ENCODE assay signal across 32 cellular contexts in genomic region chr11:92696076-92696475, GRCh38.
"Had no signal": no experiment of that assay in that cellular context is flagged by ENCODE, and none has a peak within 500 bp of the region (broad histone marks: within the 10 kb centered on the region; RNA-seq: fewer than 3 reads in every experiment).

No MANE protein-coding gene starts in this region.

- ATAC-seq: activated CD8-positive, alpha-beta T cell treated with anti-CD3 and anti-CD28 coated beads for 36 hours; activated T-cell treated with anti-CD3 and anti-CD28 coated beads, Interleukin-2, amount 50 U/mL, for 4 hours; activated T-helper 17 cell treated with anti-CD3 and anti-CD28 coated beads, Interleukin-2, amount 50 U/mL, for 72 hours; body of pancreas; effector memory CD8-positive, alpha-beta T cell; foreskin keratinocyte; gastrocnemius medialis had no signal

- H3K4me3 Mint-ChIP-seq: activated CD4-positive, alpha-beta T cell treated with anti-CD3 and anti-CD28 coated beads, Interleukin-2, amount 10 ng/mL, durations not matched to agents 7 days and 5 days; activated CD8-positive, alpha-beta T cell treated with anti-CD3 and anti-CD28 coated beads for 36 hours; activated naive CD8-positive, alpha-beta T cell; activated T-cell treated with anti-CD3 and anti-CD28 coated beads, Interleukin-2, amount 50 U/mL, for 4 hours; activated T-helper 17 cell treated with anti-CD3 and anti-CD28 coated beads, Interleukin-2, amount 50 U/mL, for 72 hours; effector memory CD8-positive, alpha-beta T cell; T-cell; T-helper 1 cell treated with Interleukin-12 subunit alpha and Interleukin-12 subunit beta and Interleukin-4 antibody, amounts not matched to agents 30 μg/mL and 1 μg/mL, for 36 hours; T-helper 2 cell treated with Interferon-gamma antibody and Interleukin-4, amounts not matched to agents 5 μg/mL and 100 μg/mL, for 36 hours had no signal

- H3K27me3 Mint-ChIP-seq: activated CD4-positive, alpha-beta T cell treated with anti-CD3 and anti-CD28 coated beads, Interleukin-2, amount 10 ng/mL, durations not matched to agents 7 days and 5 days; activated CD8-positive, alpha-beta T cell treated with anti-CD3 and anti-CD28 coated beads for 36 hours; activated naive CD8-positive, alpha-beta T cell; activated T-helper 17 cell treated with anti-CD3 and anti-CD28 coated beads, Interleukin-2, amount 50 U/mL, for 72 hours; effector memory CD8-positive, alpha-beta T cell; T-cell had no signal

- H3K27ac Mint-ChIP-seq: activated CD4-positive, alpha-beta T cell treated with anti-CD3 and anti-CD28 coated beads, Interleukin-2, amount 10 ng/mL, durations not matched to agents 7 days and 5 days; activated CD8-positive, alpha-beta T cell treated with anti-CD3 and anti-CD28 coated beads for 36 hours; activated naive CD8-positive, alpha-beta T cell; activated T-helper 17 cell treated with anti-CD3 and anti-CD28 coated beads, Interleukin-2, amount 50 U/mL, for 72 hours; effector memory CD8-positive, alpha-beta T cell; T-cell; T-helper 1 cell treated with Interleukin-12 subunit alpha and Interleukin-12 subunit beta and Interleukin-4 antibody, amounts not matched to agents 30 μg/mL and 1 μg/mL, for 36 hours; T-helper 2 cell treated with Interferon-gamma antibody and Interleukin-4, amounts not matched to agents 5 μg/mL and 100 μg/mL, for 36 hours had no signal

- H3K36me3 ChIP-seq: esophagus muscularis mucosa, gastrocnemius medialis, WERI-Rb-1 had no signal

- H3K9me3 ChIP-seq: body of pancreas, esophagus muscularis mucosa, gastrocnemius medialis had no signal

- H3K9me3 Mint-ChIP-seq: activated CD4-positive, alpha-beta T cell treated with anti-CD3 and anti-CD28 coated beads, Interleukin-2, amount 10 ng/mL, durations not matched to agents 7 days and 5 days; activated CD8-positive, alpha-beta T cell treated with anti-CD3 and anti-CD28 coated beads for 36 hours; activated T-cell treated with anti-CD3 and anti-CD28 coated beads, Interleukin-2, amount 50 U/mL, for 4 hours; activated T-helper 17 cell treated with anti-CD3 and anti-CD28 coated beads, Interleukin-2, amount 50 U/mL, for 72 hours; T-cell; T-helper 1 cell treated with Interleukin-12 subunit alpha and Interleukin-12 subunit beta and Interleukin-4 antibody, amounts not matched to agents 30 μg/mL and 1 μg/mL, for 36 hours; T-helper 2 cell treated with Interferon-gamma antibody and Interleukin-4, amounts not matched to agents 5 μg/mL and 100 μg/mL, for 36 hours had no signal

- H3K4me1 ChIP-seq: body of pancreas, esophagus muscularis mucosa, gastrocnemius medialis had no signal

- H3K27ac ChIP-seq: body of pancreas, esophagus muscularis mucosa, foreskin keratinocyte, gastrocnemius medialis, WERI-Rb-1 had no signal

- H3K36me3 Mint-ChIP-seq: activated naive CD8-positive, alpha-beta T cell; T-cell had no signal

- H3K4me3 ChIP-seq: body of pancreas, esophagus muscularis mucosa, gastrocnemius medialis had no signal

- DNase-seq: activated CD4-positive, alpha-beta T cell treated with anti-CD3 and anti-CD28 coated beads for 4 hours; activated CD4-positive, alpha-beta T cell treated with anti-CD3 and anti-CD28 coated beads, Interleukin-2, amount 10 ng/mL, durations not matched to agents 7 days and 5 days; activated CD4-positive, alpha-beta T cell treated with anti-CD3 and anti-CD28 coated beads, Interleukin-2, amount 50 U/mL, for 4 hours; activated CD4-positive, CD25-positive, alpha-beta regulatory T cell; activated CD4-positive, CD25-positive, alpha-beta regulatory T cell treated with anti-CD3 and anti-CD28 coated beads, Interleukin-2, amount 50 U/mL, for 72 hours; activated CD8-positive, alpha-beta memory T cell treated with anti-CD3 and anti-CD28 coated beads for 24 hours; activated CD8-positive, alpha-beta T cell treated with anti-CD3 and anti-CD28 coated beads for 36 hours; activated effector memory CD4-positive, alpha-beta T cell treated with Interleukin-2 at 50 U/mL for 16 hours; activated gamma-delta T cell treated with Interleukin-2 at 50 U/mL for 16 hours; activated naive CD4-positive, alpha-beta T cell treated with anti-CD3 and anti-CD28 coated beads, Interleukin-2, amount 50 U/mL, for 16 hours; activated naive CD4-positive, alpha-beta T cell treated with Interleukin-2 at 50 U/mL for 16 hours; activated T-cell treated with anti-CD3 and anti-CD28 coated beads, Interleukin-2, amount 50 U/mL, for 4 hours; amniotic stem cell; anterior cingulate cortex; body of pancreas; caudate nucleus; cortex of kidney; dermis blood vessel endothelial cell; effector CD4-positive, alpha-beta T cell; effector memory CD8-positive, alpha-beta T cell; erythroblast; foreskin keratinocyte; gastrocnemius medialis; T-cell; T1000; WERI-Rb-1 had no signal

- FAIRE-seq: colon had no signal

- H3K4me1 Mint-ChIP-seq: activated CD4-positive, alpha-beta T cell treated with anti-CD3 and anti-CD28 coated beads, Interleukin-2, amount 10 ng/mL, durations not matched to agents 7 days and 5 days; activated T-helper 17 cell treated with anti-CD3 and anti-CD28 coated beads, Interleukin-2, amount 50 U/mL, for 72 hours; T-cell had no signal

- H3K27me3 ChIP-seq: body of pancreas, esophagus muscularis mucosa, foreskin keratinocyte, gastrocnemius medialis had no signal
